ENCODE assay signal across 17 cellular contexts in the genomic region with DNA sequence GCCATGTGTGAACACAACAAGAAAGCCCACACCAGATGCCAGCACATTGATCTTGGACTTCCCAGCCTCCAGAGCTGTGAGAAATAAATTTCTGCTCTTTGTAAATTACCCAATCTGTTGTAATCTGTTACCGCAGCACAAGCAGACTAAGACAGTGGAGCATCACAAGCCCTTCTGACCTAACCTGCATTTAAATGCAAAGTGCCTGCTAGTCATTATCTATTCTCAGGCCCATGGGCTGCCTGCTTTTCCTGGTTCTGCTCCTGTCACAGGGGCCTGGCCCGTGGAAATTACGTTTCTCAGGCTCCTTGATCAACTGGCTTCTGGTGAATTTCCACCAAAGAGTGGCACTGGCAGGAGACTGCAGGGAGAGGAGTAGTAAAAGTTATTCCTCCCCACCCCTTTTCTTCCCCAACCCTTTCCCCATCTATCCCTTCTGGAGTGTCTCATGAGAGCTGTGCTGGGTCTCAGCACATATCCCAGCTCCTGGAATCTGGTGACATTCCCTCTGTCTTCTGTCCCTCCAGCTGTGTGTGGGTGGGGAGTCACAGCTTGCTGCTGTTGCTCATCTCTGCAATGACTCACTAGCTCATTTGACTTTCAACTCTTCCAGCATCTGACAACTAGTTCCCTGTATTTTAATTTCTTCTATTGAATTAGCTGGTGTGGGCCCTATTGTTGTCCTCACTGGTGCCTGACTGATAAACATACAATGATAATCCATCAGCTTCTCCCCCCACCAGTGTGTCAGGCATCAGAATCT.
A peak's percentile ranks its signal among the peaks of the same experiment; 100 is the strongest.
DNase-seq lines count a peak whose midpoint lies in the region; ATAC-seq, FAIRE-seq and TF ChIP-seq lines count a peak whose summit lies in the region.
"Had no signal": no experiment of that assay in that cellular context is flagged by ENCODE, and none has a peak within 500 bp of the region (broad histone marks: within the 10 kb centered on the region; RNA-seq: fewer than 3 reads in every experiment).

No MANE protein-coding gene starts in this region.

- FAIRE-seq in GM19239 (lab: Jason Lieb, UNC) = no peak
- FAIRE-seq: colon had no signal

- POLR2A ChIA-PET in activated CD4-positive, alpha-beta T cell treated with anti-CD3 and anti-CD28 coated beads for 36 hours (lab: Charles Lee) = no interaction called here

- H3K27me3 ChIP-seq in layer of hippocampus (ENCODE audit: control insufficient read depth, insufficient read depth, low read length) (no peaks in the 10 kb centered on the region), testis (no peaks in the 10 kb centered on the region)
- H3K27me3 ChIP-seq: ovary had no signal

- no peaks in the 10 kb centered on the region for H3K4me1 ChIP-seq in testis
- H3K4me1 ChIP-seq: HAP-1 had no signal

- no peak overlapping the region for H3K4me3 Mint-ChIP-seq in activated CD4-positive, alpha-beta T cell treated with anti-CD3 and anti-CD28 coated beads for 36 hours
- H3K4me3 Mint-ChIP-seq: stimulated activated naive CD8-positive, alpha-beta T cell treated with anti-CD3 and anti-CD28 coated beads, Interleukin-15, Interleukin-2, amounts not matched to agents 100 ng/mL and 50 ng/mL, for 24 hours had no signal

- WGBS in testis, 2 donors = 93 to 100% methylated on average over 3 of the region's 3 CpGs

- H3K36me3 Mint-ChIP-seq in activated CD4-positive, alpha-beta T cell treated with anti-CD3 and anti-CD28 coated beads for 36 hours (ENCODE audit: low read depth) = no peaks in the 10 kb centered on the region

- TF ChIP-seq CTCF in astrocyte of the spinal cord (IDR thresholded peaks at IDR 0.05; ENCODE audit: low read depth, low read length) (no peak), testis (IDR thresholded peaks at IDR 0.05) (no peak)

- peak overlapping the region; percentile 43 for H3K27ac ChIP-seq in layer of hippocampus (ENCODE audit: low read depth, low read length)
- H3K27ac ChIP-seq in testis = no peak overlapping the region
- H3K27ac ChIP-seq: ovary, SK-N-MC had no signal

- DNase-seq in activated CD4-positive, alpha-beta T cell treated with anti-CD3 and anti-CD28 coated beads for 36 hours = peak; percentile 15
- no peak for DNase-seq in activated CD4-positive, alpha-beta T cell treated with anti-CD3 and anti-CD28 coated beads for 48 hours
- peak; percentile 37 for DNase-seq in astrocyte of the spinal cord (ENCODE audit: low read depth, low spot score)
- no peak for DNase-seq in testis
- DNase-seq in GM19239 (ENCODE audit: insufficient read length, low spot score) = no peak
- no peak for DNase-seq in NCI-H1105 (lab: John Stamatoyannopoulos, UW)
- DNase-seq: activated CD4-positive, alpha-beta T cell treated with anti-CD3 and anti-CD28 coated beads for 1 hour; activated effector memory CD4-positive, alpha-beta T cell treated with anti-CD3 and anti-CD28 coated beads, Interleukin-2, amount 50 U/mL, for 16 hours; left ventricle myocardium superior; ovary; stimulated activated CD4-positive, alpha-beta T cell treated with anti-CD3 and anti-CD28 coated beads, Interleukin-1b, Interleukin-23, amount 100 ng/mL, for 48 hours had no signal

- H3K9me3 Mint-ChIP-seq in activated CD4-positive, alpha-beta T cell treated with anti-CD3 and anti-CD28 coated beads for 36 hours (ENCODE audit: low read depth) = no peaks in the 10 kb centered on the region
- H3K9me3 Mint-ChIP-seq: stimulated activated naive CD8-positive, alpha-beta T cell treated with anti-CD3 and anti-CD28 coated beads, Interleukin-15, Interleukin-2, amounts not matched to agents 100 ng/mL and 50 ng/mL, for 24 hours had no signal

- H3K27me3 Mint-ChIP-seq in activated CD4-positive, alpha-beta T cell treated with anti-CD3 and anti-CD28 coated beads for 36 hours = peaks cover 2% of the 10 kb centered on the region
- H3K27me3 Mint-ChIP-seq: stimulated activated naive CD8-positive, alpha-beta T cell treated with anti-CD3 and anti-CD28 coated beads, Interleukin-15, Interleukin-2, amounts not matched to agents 100 ng/mL and 50 ng/mL, for 24 hours had no signal

- H3K4me1 Mint-ChIP-seq in activated CD4-positive, alpha-beta T cell treated with anti-CD3 and anti-CD28 coated beads for 36 hours = no peaks in the 10 kb centered on the region

- CTCF ChIA-PET in activated CD4-positive, alpha-beta T cell treated with anti-CD3 and anti-CD28 coated beads for 36 hours (lab: Charles Lee) = no interaction called here

- in situ Hi-C loops in astrocyte of the spinal cord (cut with HindIII; ENCODE audit: low sequenced_read_pairs) = no loop called here

- no peaks in the 10 kb centered on the region for H3K9me3 ChIP-seq in testis
- H3K9me3 ChIP-seq: HAP-1, ovary had no signal

- no peak for TF ChIP-seq POLR2A in testis (IDR thresholded peaks at IDR 0.05)

- no peak for ATAC-seq in activated CD4-positive, alpha-beta T cell treated with anti-CD3 and anti-CD28 coated beads for 36 hours
- no peak for ATAC-seq in GM21367 (IDR thresholded peaks at IDR 0.05; ENCODE audit: unreplicated experiment)
- ATAC-seq: left ventricle myocardium superior had no signal

- H3K36me3 ChIP-seq in testis (ENCODE audit: low read depth, missing control alignments) = no peaks in the 10 kb centered on the region
- H3K36me3 ChIP-seq: HAP-1, ovary had no signal

- no peak overlapping the region for H3K27ac Mint-ChIP-seq in activated CD4-positive, alpha-beta T cell treated with anti-CD3 and anti-CD28 coated beads for 36 hours
- H3K27ac Mint-ChIP-seq: stimulated activated naive CD8-positive, alpha-beta T cell treated with anti-CD3 and anti-CD28 coated beads, Interleukin-15, Interleukin-2, amounts not matched to agents 100 ng/mL and 50 ng/mL, for 24 hours had no signal

- H3K4me3 ChIP-seq in astrocyte of the spinal cord (ENCODE audit: low read depth, low read length) (no peak overlapping the region), testis (no peak overlapping the region)
- H3K4me3 ChIP-seq: HAP-1, ovary, SK-N-MC had no signal

- intact Hi-C loops in activated CD4-positive, alpha-beta T cell treated with anti-CD3 and anti-CD28 coated beads for 36 hours (cut with DNase I, micrococcal nuclease) = no loop called here
- intact Hi-C loops in testis (cut with DNase I; ENCODE audit: low total_unique reads) = no loop called here

Comparison
In these comparisons a context has a peak if more than half of its experiments do, and no peak if none do; other contexts are left out.
1. DNase-seq: peak in activated CD4-positive, alpha-beta T cell treated with anti-CD3 and anti-CD28 coated beads for 36 hours (single experiment) and astrocyte of the spinal cord (single experiment); none in activated CD4-positive, alpha-beta T cell treated with anti-CD3 and anti-CD28 coated beads for 48 hours (single experiment), testis (single experiment), GM19239 (single experiment) and NCI-H1105 (single experiment).